ENCODE assay signal across 9 cellular contexts in genomic region chr1:21149862-21150432, GRCh38. TPM values are rescaled to one million over a fixed set of nuclear protein-coding genes. Genes with fewer than 3 reads are reported as not detected.
DNase-seq lines count a peak whose midpoint lies in the region; ATAC-seq, FAIRE-seq and TF ChIP-seq lines count a peak whose summit lies in the region.
"Had no signal": no experiment of that assay in that cellular context is flagged by ENCODE, and none has a peak within 500 bp of the region (broad histone marks: within the 10 kb centered on the region; RNA-seq: fewer than 3 reads in every experiment).

No MANE protein-coding gene starts in this region.

- H3K27ac ChIP-seq in neuronal stem cell (replicated peaks; ENCODE audit: low read length), result peak overlapping the region; percentile 23

- H3K9ac ChIP-seq in neuronal stem cell (ENCODE audit: low read depth, low read length, poor library complexity), result no peak overlapping the region

- no peak overlapping the region for H3K18ac ChIP-seq in neuronal stem cell (ENCODE audit: low read length)

- no peak overlapping the region for H3K4me3 ChIP-seq in fibroblast of pulmonary artery (replicated peaks; ENCODE audit: low read depth, low read length)
- H3K4me3 ChIP-seq in neuronal stem cell (ENCODE audit: low read length in 2 of 2), result no peak overlapping the region

- intact Hi-C loops in CD14-positive monocyte (cut with micrococcal nuclease), result no loop called here

- no peaks in the 10 kb centered on the region for H3K9me3 ChIP-seq in neuronal stem cell (replicated peaks in 1 of 2; ENCODE audit: control insufficient read depth in 2 of 2, insufficient read depth in 1 of 2, low read depth in 1 of 2, low read length in 2 of 2)

- peaks cover 3% of the 10 kb centered on the region for H3K79me1 ChIP-seq in neuronal stem cell (ENCODE audit: low read depth, low read length)

- H3K36me3 ChIP-seq in neuronal stem cell (replicated peaks in 1 of 2; ENCODE audit: control insufficient read depth in 2 of 2, insufficient read depth in 2 of 2, low read length in 2 of 2), result peaks cover 6 to 51% of the 10 kb centered on the region in 2 donors

- H3K4ac ChIP-seq in neuronal stem cell (ENCODE audit: low read length), result no peak overlapping the region

- H3K4me1 Mint-ChIP-seq in CD14-positive monocyte, result peaks cover 29% of the 10 kb centered on the region
- peaks cover 5 to 8% of the 10 kb centered on the region in 2 donors for H3K4me1 Mint-ChIP-seq in stimulated activated naive B cell treated with anti-CD40 and anti-IgM and Interleukin-4, amounts not matched to agents 10 μg/mL and 1 μg/mL and 100 μg/mL, for 72 hours

- no peak for ATAC-seq in stimulated activated naive B cell treated with anti-CD40 and anti-IgM and Interleukin-4, amounts not matched to agents 10 μg/mL and 1 μg/mL and 100 μg/mL, for 72 hours (replicated peaks)
- no peak for ATAC-seq in GM18870 (IDR thresholded peaks at IDR 0.05; ENCODE audit: unreplicated experiment)

- H2BK5ac ChIP-seq in neuronal stem cell (ENCODE audit: low read length), result no peak overlapping the region

- H4K91ac ChIP-seq in neuronal stem cell (ENCODE audit: low read depth, low read length, poor library complexity), result no peak overlapping the region

- no peak overlapping the region for H3K14ac ChIP-seq in neuronal stem cell (ENCODE audit: low read length)

- DNase-seq in CD14-positive monocyte (ENCODE audit: low spot score) (no peak), RCC 7860 (ENCODE audit: low spot score) (peak; percentile 65), fibroblast of pulmonary artery (ENCODE audit: low read depth) (peak; percentile 87), neuronal stem cell (ENCODE audit: low spot score) (no peak), SHP77 treated with DMSO at 0.1 percent for 48 hours (lab: John Stamatoyannopoulos, UW) (no peak), D721Med (ENCODE audit: insufficient read length, low spot score) (no peak)
- no peak for DNase-seq in stimulated activated naive B cell treated with anti-CD40 and anti-IgM and Interleukin-4, amounts not matched to agents 10 μg/mL and 1 μg/mL and 100 μg/mL, for 72 hours

- H2AFZ ChIP-seq in neuronal stem cell (ENCODE audit: low read length), result no peak overlapping the region

- no peak overlapping the region for H3K23ac ChIP-seq in neuronal stem cell (ENCODE audit: low read depth, low read length, poor library complexity)

- no peak overlapping the region for H2BK120ac ChIP-seq in neuronal stem cell (ENCODE audit: low read depth, low read length)

- H3K27me3 ChIP-seq in neuronal stem cell (ENCODE audit: control insufficient read depth in 3 of 3, insufficient read depth in 3 of 3, low read depth in 1 of 3, low read length in 3 of 3), result no peaks in the 10 kb centered on the region

- H2BK12ac ChIP-seq in neuronal stem cell (ENCODE audit: low read length), result no peak overlapping the region

- H3K4me1 ChIP-seq in neuronal stem cell (ENCODE audit: control insufficient read depth in 2 of 2, insufficient read depth in 1 of 2, low read depth in 1 of 2, low read length in 2 of 2), result peaks cover 2 to 13% of the 10 kb centered on the region in 2 donors

- no peak overlapping the region for H4K8ac ChIP-seq in neuronal stem cell (ENCODE audit: low read depth, low read length)

- H3K27me3 Mint-ChIP-seq in CD14-positive monocyte (ENCODE audit: low read depth in 3 of 3), result peaks cover 0 to 3% (median 0%) of the 10 kb centered on the region in 3 donors
- no peaks in the 10 kb centered on the region for H3K27me3 Mint-ChIP-seq in stimulated activated naive B cell treated with anti-CD40 and anti-IgM and Interleukin-4, amounts not matched to agents 10 μg/mL and 1 μg/mL and 100 μg/mL, for 72 hours

- no peak overlapping the region for H2BK15ac ChIP-seq in neuronal stem cell (ENCODE audit: low read length)

- H3K9me3 Mint-ChIP-seq in CD14-positive monocyte, result no peaks in the 10 kb centered on the region
- H3K9me3 Mint-ChIP-seq in stimulated activated naive B cell treated with anti-CD40 and anti-IgM and Interleukin-4, amounts not matched to agents 10 μg/mL and 1 μg/mL and 100 μg/mL, for 72 hours, result no peaks in the 10 kb centered on the region

- no peak overlapping the region for H2AK5ac ChIP-seq in neuronal stem cell (ENCODE audit: low read depth, low read length)

- peak overlapping the region in 1 of 2 donors; percentile 15 for H3K4me3 Mint-ChIP-seq in CD14-positive monocyte
- H3K4me3 Mint-ChIP-seq in stimulated activated naive B cell treated with anti-CD40 and anti-IgM and Interleukin-4, amounts not matched to agents 10 μg/mL and 1 μg/mL and 100 μg/mL, for 72 hours, result no peak overlapping the region

- peak overlapping the region; percentile 80 to 95 (median 88) for H3K27ac Mint-ChIP-seq in CD14-positive monocyte
- H3K27ac Mint-ChIP-seq in stimulated activated naive B cell treated with anti-CD40 and anti-IgM and Interleukin-4, amounts not matched to agents 10 μg/mL and 1 μg/mL and 100 μg/mL, for 72 hours, result no peak overlapping the region

- peaks cover 36 to 43% of the 10 kb centered on the region in 2 donors for H3K36me3 Mint-ChIP-seq in CD14-positive monocyte
- peaks cover 15 to 25% of the 10 kb centered on the region in 2 donors for H3K36me3 Mint-ChIP-seq in stimulated activated naive B cell treated with anti-CD40 and anti-IgM and Interleukin-4, amounts not matched to agents 10 μg/mL and 1 μg/mL and 100 μg/mL, for 72 hours

- TF ChIP-seq CTCF in CD14-positive monocyte (IDR thresholded peaks at IDR 0.05), result no peak
- TF ChIP-seq CTCF in fibroblast of pulmonary artery (IDR thresholded peaks at IDR 0.05; ENCODE audit: low read length, missing control alignments), result no peak
- TF ChIP-seq CTCF in D721Med (IDR thresholded peaks at IDR 0.05; ENCODE audit: insufficient read depth, missing control alignments), result no peak

- FAIRE-seq in RCC 7860 (lab: Jason Lieb, UNC) (peak; percentile 64), D721Med (lab: Jason Lieb, UNC) (no peak)
- FAIRE-seq: GM18507 had no signal

- no CpG with 5 or more reads among the region's 3 CpGs for WGBS in neuronal stem cell (ENCODE audit: extremely low coverage in 2 of 2, insufficient read length in 2 of 2, insufficient replicate concordance in 1 of 2), 2 donors

- no peak overlapping the region for H3K4me2 ChIP-seq in neuronal stem cell (ENCODE audit: insufficient read depth, low read length, poor library complexity, severe bottlenecking)

RNA-seq across cellular contexts. Expression of gene EIF4G3, which starts 26.8 kb away (rescaled TPM):
- 1 to 10 TPM; 5.1 to 5.8 TPM for polyA plus RNA-seq in CD14-positive monocyte
- 62.4 TPM for polyA plus RNA-seq in neuronal stem cell (2013, experiment 1 of 2)
- polyA plus RNA-seq in neuronal stem cell (2013, experiment 2 of 2), result 62.6 TPM

Comparison
In these comparisons a context has a peak if more than half of its experiments do, and no peak if none do; other contexts are left out.
1. DNase-seq: peak in RCC 7860 (single experiment) and fibroblast of pulmonary artery (single experiment); none in CD14-positive monocyte (single experiment), neuronal stem cell (single experiment), stimulated activated naive B cell treated with anti-CD40 and anti-IgM and Interleukin-4, amounts not matched to agents 10 μg/mL and 1 μg/mL and 100 μg/mL, for 72 hours (single experiment), SHP77 treated with DMSO at 0.1 percent for 48 hours (single experiment) and D721Med (single experiment).